In genomic region chrX:1196436-1196835, GRCh38 we compare ENCODE assay signal across 25 cellular contexts. TPM values are rescaled to one million over a fixed set of nuclear protein-coding genes. Genes with fewer than 3 reads are reported as not detected.
DNase-seq lines count a peak whose midpoint lies in the region; ATAC-seq, FAIRE-seq and TF ChIP-seq lines count a peak whose summit lies in the region.
"Had no signal": no experiment of that assay in that cellular context is flagged by ENCODE, and none has a peak within 500 bp of the region (broad histone marks: within the 10 kb centered on the region; RNA-seq: fewer than 3 reads in every experiment).

No MANE protein-coding gene starts in this region.

- WGBS in H1 (ENCODE audit: extremely low coverage in 1 of 2, insufficient coverage in 1 of 2, insufficient read length in 1 of 2, insufficient replicate concordance in 2 of 2, low coverage in 1 of 2, low lambda C conversion rate in 2 of 2, missing lambda C conversion rate in 1 of 2), 2 experiments: 79% methylated on average over 10 of the region's 10 CpGs; no CpG with 5 or more reads in 1 of the 2 experiments
- WGBS in body of pancreas, 2 donors: 68 to 71% methylated on average over 10 of the region's 10 CpGs

- H3K36me3 Mint-ChIP-seq in progenitor cell of endocrine pancreas (ENCODE audit: insufficient read depth): no peaks in the 10 kb centered on the region
- H3K36me3 Mint-ChIP-seq: CD14-positive monocyte had no signal

- H2BK20ac ChIP-seq in H1 (ENCODE audit: low read length): no peak overlapping the region

- H4K20me1 ChIP-seq in H1 (replicated peaks in 1 of 2; ENCODE audit: control insufficient read depth in 1 of 2, insufficient read depth in 2 of 2, low read length in 2 of 2): no peaks in the 10 kb centered on the region

- no peak overlapping the region for H2BK5ac ChIP-seq in H1 (ENCODE audit: low read depth, low read length)

- peak overlapping the region; percentile 6 for H3K56ac ChIP-seq in H1 (replicated peaks; ENCODE audit: insufficient read length, low read depth, low read length)

- H3K27me3 ChIP-seq in H1 (replicated peaks in 1 of 4; ENCODE audit: control insufficient read depth in 3 of 4, extremely low read depth in 1 of 4, insufficient read depth in 3 of 4, low read length in 3 of 4) (no peaks in the 10 kb centered on the region), body of pancreas (no peaks in the 10 kb centered on the region)

- H3K4me1 Mint-ChIP-seq in progenitor cell of endocrine pancreas (ENCODE audit: low read depth): no peaks in the 10 kb centered on the region
- H3K4me1 Mint-ChIP-seq: CD14-positive monocyte had no signal

- no peak overlapping the region for H3K4me3 ChIP-seq in H1 (ENCODE audit: extremely low read depth in 1 of 4, insufficient read depth in 2 of 4, low read depth in 3 of 4, low read length in 4 of 4)
- H3K4me3 ChIP-seq in body of pancreas: no peak overlapping the region
- H3K4me3 ChIP-seq: GM23248 had no signal

- no peak overlapping the region for H3K4me3 Mint-ChIP-seq in progenitor cell of endocrine pancreas (ENCODE audit: low read depth)
- H3K4me3 Mint-ChIP-seq: CD14-positive monocyte had no signal

- no peak overlapping the region for H4K91ac ChIP-seq in H1 (replicated peaks; ENCODE audit: insufficient read length, low read length)

- no peak overlapping the region for H3K18ac ChIP-seq in H1 (ENCODE audit: extremely low read depth, low read length)

- no peak overlapping the region for H2AK5ac ChIP-seq in H1 (ENCODE audit: low read depth, low read length)

- no peaks in the 10 kb centered on the region for H3K79me2 ChIP-seq in H1 (ENCODE audit: control insufficient read depth in 1 of 2, insufficient read depth in 2 of 2, low read length in 2 of 2)

- H3K9me3 ChIP-seq in H1 (ENCODE audit: insufficient read depth in 2 of 2, low read depth in 1 of 2, low read length in 1 of 2) (peaks cover 0 to 3% of the 10 kb centered on the region in 2 experiments; a peak in 1 of 4 replicates), body of pancreas (no peaks in the 10 kb centered on the region)

- H3K9ac ChIP-seq in H1 (replicated peaks in 1 of 4; ENCODE audit: extremely low read depth in 1 of 4, low read depth in 3 of 4, low read length in 3 of 4): no peak overlapping the region
- H3K9ac ChIP-seq: GM23248, KMS-11 had no signal

- CTCF ChIA-PET in H1 (lab: Charles Lee; ENCODE audit: partially characterized antibody): no interaction called here

- 0 out of 2 replicates have a peak, but pooled peaks cover 2% of the 10 kb centered on the region for H3K23me2 ChIP-seq in H1 (ENCODE audit: low read depth, low read length)

- H2AFZ ChIP-seq in H1 (ENCODE audit: low read length): no peak overlapping the region
- H2AFZ ChIP-seq: GM23248 had no signal

- no peak overlapping the region for H2BK120ac ChIP-seq in H1 (replicated peaks; ENCODE audit: low read depth, low read length)

- DNase-seq in activated CD8-positive, alpha-beta memory T cell treated with anti-CD3 and anti-CD28 coated beads for 24 hours: peak; percentile 26
- no peak for DNase-seq in activated CD8-positive, alpha-beta memory T cell treated with anti-CD3 and anti-CD28 coated beads, Interleukin-2, amount 50 U/mL, for 4 hours
- DNase-seq in H1 (ENCODE audit: low read depth in 1 of 2, low spot score in 2 of 2) (peak in 1 of 2 experiments; percentile 14), mucosa of gallbladder (ENCODE audit: low spot score) (peak; percentile 5), ureter (ENCODE audit: low spot score) (peak; percentile 25), progenitor cell of endocrine pancreas (ENCODE audit: low spot score, unreplicated experiment) (no peak), NCI-H2171 (lab: John Stamatoyannopoulos, UW) (no peak), body of pancreas (no peak)
- DNase-seq: 8988T, COR-L47, DMS 273 treated with DMSO at 0.1 percent for 48 hours, DND-41, GM23248, HCEC 1CT, NCI-H1417, NCI-H187 treated with DMSO at 0.1 percent for 48 hours, NCI-H345, NCI-H524 treated with DMSO at 0.1 percent for 48 hours, PC-3, RPMI8226 had no signal

- H3K27me3 Mint-ChIP-seq in progenitor cell of endocrine pancreas: no peaks in the 10 kb centered on the region

- no peak overlapping the region for H2BK15ac ChIP-seq in H1 (ENCODE audit: low read length)

- H3K79me1 ChIP-seq in H1 (ENCODE audit: low read depth, low read length): no peaks in the 10 kb centered on the region

- H2BK12ac ChIP-seq in H1 (ENCODE audit: low read depth, low read length): no peak overlapping the region

- H3K9me3 Mint-ChIP-seq in progenitor cell of endocrine pancreas (ENCODE audit: low read depth): no peaks in the 10 kb centered on the region

- TF ChIP-seq RAD21 in H1 (IDR thresholded peaks at IDR 0.05 in 1 of 2, conservative IDR thresholded peaks at IDR 0.05 in 1 of 2; ENCODE audit: low read depth in 2 of 2, low read length in 2 of 2): no peak

- H3K4ac ChIP-seq in H1 (replicated peaks; ENCODE audit: insufficient read length, low read depth, low read length): no peak overlapping the region

- ATAC-seq in body of pancreas: no peak
- ATAC-seq: PC-3 had no signal

- H3K36me3 ChIP-seq in H1 (ENCODE audit: control insufficient read depth in 2 of 4, insufficient read depth in 4 of 4, low read length in 3 of 4) (no peaks in the 10 kb centered on the region), body of pancreas (replicated peaks in 1 of 2; ENCODE audit: insufficient read depth in 1 of 2, low read depth in 2 of 2) (no peaks in the 10 kb centered on the region)

- H3K27ac Mint-ChIP-seq in progenitor cell of endocrine pancreas: no peak overlapping the region

- no peak overlapping the region for H4K5ac ChIP-seq in H1 (ENCODE audit: insufficient read length, low read depth, low read length)

- no peak overlapping the region for H3K14ac ChIP-seq in H1 (ENCODE audit: insufficient read length)

- no peak for TF ChIP-seq POLR2A in H1 (IDR thresholded peaks at IDR 0.05; ENCODE audit: control extremely low read depth in 1 of 2, low read depth in 2 of 2, low read length in 2 of 2)
- TF ChIP-seq POLR2A in body of pancreas (IDR thresholded peaks at IDR 0.05): no peak

- no peak for TF ChIP-seq CTCF in H1 (IDR thresholded peaks at IDR 0.05; ENCODE audit: control extremely low read depth in 1 of 3, insufficient read depth in 1 of 3, low read depth in 1 of 3, low read length in 3 of 3)
- no peak for TF ChIP-seq CTCF in progenitor cell of endocrine pancreas (IDR thresholded peaks at IDR 0.05; ENCODE audit: unreplicated experiment)
- no peak for TF ChIP-seq CTCF in body of pancreas (IDR thresholded peaks at IDR 0.05)

- no peak for TF ChIP-seq EP300 in H1 (IDR thresholded peaks at IDR 0.05; ENCODE audit: borderline replicate concordance in 1 of 2, low read depth in 2 of 2, low read length in 2 of 2)

- H3K4me2 ChIP-seq in H1 (ENCODE audit: insufficient read depth in 1 of 2, low read depth in 2 of 2, low read length in 2 of 2): no peak overlapping the region
- H3K4me2 ChIP-seq: KMS-11 had no signal

- H3K27ac ChIP-seq in H1 (ENCODE audit: low read depth, low read length): no peak overlapping the region
- H3K27ac ChIP-seq in body of pancreas: no peak overlapping the region
- H3K27ac ChIP-seq: GM23248, KMS-11 had no signal

- H3K4me1 ChIP-seq in H1 (replicated peaks in 1 of 4; ENCODE audit: control insufficient read depth in 3 of 4, insufficient read depth in 4 of 4, low read length in 3 of 4) (no peaks in the 10 kb centered on the region), body of pancreas (no peaks in the 10 kb centered on the region)

- H4K8ac ChIP-seq in H1 (ENCODE audit: extremely low read depth, insufficient read depth, low read length): no peak overlapping the region

- POLR2A ChIA-PET in H1 (lab: Charles Lee; ENCODE audit: partially characterized antibody): no interaction called here

- no peak for FAIRE-seq in H1 (lab: Jason Lieb, UNC)

- H3K23ac ChIP-seq in H1 (ENCODE audit: insufficient read length): no peak overlapping the region

- intact Hi-C loops in body of pancreas (cut with DNase I): no loop called here

TF ChIP-seq in H1, 55 proteins besides CTCF, POLR2A, EP300 and RAD21:
- no peak for TF ChIP-seq NANOG (IDR thresholded peaks at IDR 0.05; ENCODE audit: insufficient read depth, low read depth, low read length, poor library complexity, severe bottlenecking)
- TF ChIP-seq CTBP2 (IDR thresholded peaks at IDR 0.05; ENCODE audit: borderline replicate concordance, insufficient read depth, insufficient read length, low read length): no peak
- TF ChIP-seq CBX5 (IDR thresholded peaks at IDR 0.05; ENCODE audit: low read depth, low read length): no peak

RNA-seq across cellular contexts. Expression of gene CRLF2, which starts 16.0 kb away (rescaled TPM):
- not detected in 2 replicates for total RNA-seq in H1 (2021; fragmentation: NEBNext Ultra II Directional; extraction: Animal tissue kit (Norgen Biotek cat#: 25700))
- polyA plus RNA-seq in H1 (2011; rRNA removed): 0.06 and 0.08 TPM in 2 replicates
- polyA plus RNA-seq in H1 (2011; cell fraction: cytosol; rRNA removed): 0.04 TPM
- 0.10 TPM for polyA plus RNA-seq in H1 (2011; cell fraction: nucleus; rRNA removed)
- not detected in 4 replicates for polyA plus RNA-seq in H1 (2012, experiment 1 of 2)
- not detected for polyA plus RNA-seq in H1 (2012, experiment 2 of 2)
- 0.04 TPM for polyA plus RNA-seq in H1 (2013, experiment 1 of 2)
- polyA plus RNA-seq in H1 (2013, experiment 2 of 2): not detected
- polyA minus RNA-seq in H1 (2011; rRNA and poly(A)+ RNA removed): 0.10 TPM in 1 of 2 replicates, not detected in the other
- not detected for polyA minus RNA-seq in H1 (2011; cell fraction: cytosol; rRNA and poly(A)+ RNA removed)
- not detected for polyA minus RNA-seq in H1 (2011; cell fraction: nucleus; rRNA and poly(A)+ RNA removed)
- 2.3 TPM for total RNA-seq in mucosa of gallbladder
- total RNA-seq in ureter: 0.42 TPM
- 0.31 TPM in 1 of 2 replicates, not detected in the other for total RNA-seq in progenitor cell of endocrine pancreas
- total RNA-seq in body of pancreas: not detected
- total RNA-seq: G401, GM23248, HT-29, PC-3 had no signal
- polyA plus RNA-seq: AG04450, GM23248 had no signal

Comparison
In these comparisons a context has a peak if more than half of its experiments do, and no peak if none do; other contexts are left out.
1. DNase-seq: peak in activated CD8-positive, alpha-beta memory T cell treated with anti-CD3 and anti-CD28 coated beads for 24 hours (single experiment), mucosa of gallbladder (single experiment) and ureter (single experiment); none in activated CD8-positive, alpha-beta memory T cell treated with anti-CD3 and anti-CD28 coated beads, Interleukin-2, amount 50 U/mL, for 4 hours (single experiment), progenitor cell of endocrine pancreas (single experiment), NCI-H2171 (single experiment) and body of pancreas (0 of 4).